ENCODE assay signal across 1 cellular context in genomic region chr1:40783001-40783905, GRCh38.
TF ChIP-seq lines count a peak whose summit lies in the region.

TSS of gene KCNQ4 (plus strand) at chr1:40783787. CDS start at chr1:40784094, 307 bp downstream.

TF ChIP-seq in K562, 482 proteins besides CTCF, POLR2A, EP300 and RAD21 (continued from another document and continues in another):
- no peak for TF ChIP-seq PRPF4 (IDR thresholded peaks at IDR 0.05; ENCODE audit: insufficient read depth, low read depth, low read length, poor library complexity, severe bottlenecking)
- TF ChIP-seq ZFPM2 (CRISPR knock-in tag; IDR thresholded peaks at IDR 0.05), result no peak
- TF ChIP-seq STAT5B (CRISPR knock-in tag; IDR thresholded peaks at IDR 0.05), result no peak
- TF ChIP-seq ZNF830 (CRISPR knock-in tag; IDR thresholded peaks at IDR 0.05), result no peak
- TF ChIP-seq PHF8 (IDR thresholded peaks at IDR 0.05; ENCODE audit: borderline replicate concordance, low read length), result peak; percentile 54; the same call in 1 of the 2 replicates
- 0 out of 2 replicates have a peak, but pooled peaks have one; percentile 23 for TF ChIP-seq PHB2 (IDR thresholded peaks at IDR 0.05; ENCODE audit: low read depth)
- no peak for TF ChIP-seq ZMIZ1 (IDR thresholded peaks at IDR 0.05; ENCODE audit: low read depth in 2 of 2, low read length in 2 of 2)
- no peak for TF ChIP-seq NR2F6 (CRISPR knock-in tag; IDR thresholded peaks at IDR 0.05)
- peak; percentile 26; the same call in 1 of the 2 replicates for TF ChIP-seq CBX1 (IDR thresholded peaks at IDR 0.05; ENCODE audit: low read depth)
- no peak for TF ChIP-seq PPARD (CRISPR knock-in tag; IDR thresholded peaks at IDR 0.05)
- 0 out of 4 replicates have a peak, but pooled peaks have one; percentile 46 to 55 for TF ChIP-seq UBTF (IDR thresholded peaks at IDR 0.05; ENCODE audit: borderline replicate concordance in 1 of 2, low read depth in 2 of 2, low read length in 2 of 2)
- TF ChIP-seq TCFL5 (CRISPR knock-in tag; conservative IDR thresholded peaks at IDR 0.05), result no peak
- no peak for TF ChIP-seq ZNF140 (CRISPR knock-in tag; IDR thresholded peaks at IDR 0.05)
- TF ChIP-seq THRAP3 (IDR thresholded peaks at IDR 0.05; ENCODE audit: borderline replicate concordance), result no peak
- TF ChIP-seq CHAMP1 (IDR thresholded peaks at IDR 0.05), result no peak
- no peak for TF ChIP-seq PCBP2 (IDR thresholded peaks at IDR 0.05; ENCODE audit: low read depth, low read length, poor library complexity, severe bottlenecking)
- TF ChIP-seq CBFA2T3 (IDR thresholded peaks at IDR 0.05), result no peak
- peak; percentile 13; the same call in 1 of the 2 replicates for TF ChIP-seq ARID1B (IDR thresholded peaks at IDR 0.05)
- no peak for TF ChIP-seq GATAD2A (IDR thresholded peaks at IDR 0.05)
- TF ChIP-seq ZNF609 (CRISPR knock-in tag; IDR thresholded peaks at IDR 0.05; ENCODE audit: borderline replicate concordance), result 0 out of 2 replicates have a peak, but pooled peaks have one; percentile 65
- peak; percentile 48 to 49; a peak in 1 of 4 replicates for TF ChIP-seq MLLT1 (IDR thresholded peaks at IDR 0.05)
- TF ChIP-seq MLX (CRISPR knock-in tag; conservative IDR thresholded peaks at IDR 0.05), result no peak
- peak; percentile 89 for TF ChIP-seq NR3C1 (CRISPR knock-in tag; IDR thresholded peaks at IDR 0.05)
- TF ChIP-seq ZBTB1 (CRISPR knock-in tag; IDR thresholded peaks at IDR 0.05; ENCODE audit: borderline replicate concordance, low read depth), result peak; percentile 50; the same call in 1 of the 2 replicates
- TF ChIP-seq ZBED1 (IDR thresholded peaks at IDR 0.05), result peak; percentile 31; the same call in 1 of the 2 replicates
- no peak for TF ChIP-seq MBD1 (CRISPR knock-in tag; IDR thresholded peaks at IDR 0.05)
- TF ChIP-seq CSDE1 (IDR thresholded peaks at IDR 0.05), result no peak
- TF ChIP-seq SLC30A9 (CRISPR knock-in tag; IDR thresholded peaks at IDR 0.05), result no peak
- 0 out of 2 replicates have a peak, but pooled peaks have one; percentile 65 for TF ChIP-seq ZFP91 (CRISPR knock-in tag; IDR thresholded peaks at IDR 0.05)
- TF ChIP-seq ZNF184 (CRISPR knock-in tag; IDR thresholded peaks at IDR 0.05), result no peak
- no peak for TF ChIP-seq ESRRB (CRISPR knock-in tag; IDR thresholded peaks at IDR 0.05; ENCODE audit: borderline replicate concordance)
- TF ChIP-seq PCBP1 (IDR thresholded peaks at IDR 0.05; ENCODE audit: low read depth, low read length, poor library complexity, severe bottlenecking), result no peak
- peak; percentile 51; the same call in 1 of the 2 replicates for TF ChIP-seq E2F3 (CRISPR knock-in tag; IDR thresholded peaks at IDR 0.05)
- no peak for TF ChIP-seq GABPA (tag; conservative IDR thresholded peaks at IDR 0.05; ENCODE audit: low read depth)
- TF ChIP-seq FOXA1 (IDR thresholded peaks at IDR 0.05; ENCODE audit: borderline replicate concordance), result no peak
- peak; percentile 80 for TF ChIP-seq CXXC5 (CRISPR knock-in tag; IDR thresholded peaks at IDR 0.05)
- no peak for TF ChIP-seq ZNF778 (CRISPR knock-in tag; IDR thresholded peaks at IDR 0.05)
- peak; percentile 81 for TF ChIP-seq ZNF232 (CRISPR knock-in tag; IDR thresholded peaks at IDR 0.05)
- TF ChIP-seq RHOXF2B (CRISPR knock-in tag; conservative IDR thresholded peaks at IDR 0.05), result no peak
- TF ChIP-seq KHSRP (IDR thresholded peaks at IDR 0.05), result no peak
- no peak for TF ChIP-seq TAF15 (IDR thresholded peaks at IDR 0.05; ENCODE audit: low read depth, low read length)
- TF ChIP-seq ZNF707 (CRISPR knock-in tag; conservative IDR thresholded peaks at IDR 0.05), result no peak
- peak; percentile 61; the same call in 1 of the 2 replicates for TF ChIP-seq ZBTB2 (IDR thresholded peaks at IDR 0.05)
- peak in 1 of 2 experiments; percentile 18; a peak in 1 of 4 replicates for TF ChIP-seq NRF1 (conservative IDR thresholded peaks at IDR 0.05 in 1 of 2, IDR thresholded peaks at IDR 0.05 in 1 of 2)
